In genomic region chr1:82153282-82153630, GRCh38 we compare ENCODE assay signal across 14 cellular contexts.
A peak's percentile ranks its signal among the peaks of the same experiment; 100 is the strongest.
DNase-seq lines count a peak whose midpoint lies in the region; ATAC-seq and TF ChIP-seq lines count a peak whose summit lies in the region.
"Had no signal": no experiment of that assay in that cellular context is flagged by ENCODE, and none has a peak within 500 bp of the region (broad histone marks: within the 10 kb centered on the region; RNA-seq: fewer than 3 reads in every experiment).

No MANE protein-coding gene starts in this region.

- peak; percentile 51 for ATAC-seq in GM19035 (IDR thresholded peaks at IDR 0.05; ENCODE audit: unreplicated experiment)
- peak; percentile 46 for ATAC-seq in HG02970 (IDR thresholded peaks at IDR 0.05; ENCODE audit: low FRiP score, unreplicated experiment)
- no peak for ATAC-seq in GM19455 (IDR thresholded peaks at IDR 0.05; ENCODE audit: unreplicated experiment)
- ATAC-seq: stimulated activated effector memory CD8-positive, alpha-beta T cell treated with anti-CD3 and anti-CD28 coated beads, Interleukin-12 subunit alpha, Interleukin-12 subunit beta, amount 100 ng/mL, for 72 hours had no signal

- CTCF ChIA-PET in BJ (lab: Yijun Ruan, JAX) = no interaction called here

- peaks cover 24% of the 10 kb centered on the region for H3K4me1 Mint-ChIP-seq in chondrocyte (ENCODE audit: low read depth)
- H3K4me1 Mint-ChIP-seq in activated T-helper 1 cell treated with anti-CD3 and anti-CD28 coated beads, Interleukin-12 subunit alpha, Interleukin-12 subunit beta, Interleukin-2, Interleukin-4 antibody, amounts not matched to agents 30 ng/mL and 10 ng/mL and 1 ng/mL, durations not matched to agents 14 hours and 24 hours and 36 hours (ENCODE audit: low read depth) = peaks cover 12% of the 10 kb centered on the region
- peaks cover 3% of the 10 kb centered on the region for H3K4me1 Mint-ChIP-seq in T-helper 2 cell treated with Interferon-gamma antibody and Interleukin-4, amounts not matched to agents 5 μg/mL and 100 μg/mL, for 36 hours (ENCODE audit: low read depth)
- H3K4me1 Mint-ChIP-seq: stimulated activated effector memory CD8-positive, alpha-beta T cell treated with anti-CD3 and anti-CD28 coated beads, Interleukin-12 subunit alpha, Interleukin-12 subunit beta, amount 100 ng/mL, for 72 hours had no signal

- H3K36me3 ChIP-seq in BJ (ENCODE audit: control insufficient read depth, insufficient read depth, low read length) = no peaks in the 10 kb centered on the region

- peak overlapping the region; percentile 52 for H3K27ac Mint-ChIP-seq in chondrocyte (ENCODE audit: unreplicated experiment)
- no peak overlapping the region for H3K27ac Mint-ChIP-seq in activated T-helper 1 cell treated with anti-CD3 and anti-CD28 coated beads, Interleukin-12 subunit alpha, Interleukin-12 subunit beta, Interleukin-2, Interleukin-4 antibody, amounts not matched to agents 30 ng/mL and 10 ng/mL and 1 ng/mL, durations not matched to agents 14 hours and 24 hours and 36 hours
- no peak overlapping the region for H3K27ac Mint-ChIP-seq in T-helper 2 cell treated with Interferon-gamma antibody and Interleukin-4, amounts not matched to agents 5 μg/mL and 100 μg/mL, for 36 hours
- H3K27ac Mint-ChIP-seq: stimulated activated effector memory CD8-positive, alpha-beta T cell treated with anti-CD3 and anti-CD28 coated beads, Interleukin-12 subunit alpha, Interleukin-12 subunit beta, amount 100 ng/mL, for 72 hours had no signal

- DNase-seq in BJ (ENCODE audit: low read depth) = peak; percentile 39
- DNase-seq in chondrocyte (ENCODE audit: low spot score) = no peak
- DNase-seq in activated T-helper 1 cell treated with anti-CD3 and anti-CD28 coated beads, Interleukin-12 subunit alpha, Interleukin-12 subunit beta, Interleukin-2, Interleukin-4 antibody, amounts not matched to agents 30 ng/mL and 10 ng/mL and 1 ng/mL, durations not matched to agents 14 hours and 24 hours and 36 hours (ENCODE audit: low spot score) = no peak
- DNase-seq in T-helper 2 cell treated with Interferon-gamma antibody and Interleukin-4, amounts not matched to agents 5 μg/mL and 100 μg/mL, for 36 hours (ENCODE audit: low spot score) = no peak
- no peak for DNase-seq in dermis blood vessel endothelial cell
- DNase-seq: DMS79; midbrain; NCI-H748 treated with DMSO at 0.1 percent for 48 hours; Right ventricle myocardium superior; stimulated activated CD4-positive, alpha-beta T cell treated with anti-CD3 and anti-CD28 coated beads, Interleukin-1b, Interleukin-23, amount 100 ng/mL, for 48 hours had no signal

- no peaks in the 10 kb centered on the region for H3K27me3 Mint-ChIP-seq in chondrocyte (ENCODE audit: low read depth)
- H3K27me3 Mint-ChIP-seq in activated T-helper 1 cell treated with anti-CD3 and anti-CD28 coated beads, Interleukin-12 subunit alpha, Interleukin-12 subunit beta, Interleukin-2, Interleukin-4 antibody, amounts not matched to agents 30 ng/mL and 10 ng/mL and 1 ng/mL, durations not matched to agents 14 hours and 24 hours and 36 hours (ENCODE audit: insufficient read depth) = peaks cover 4% of the 10 kb centered on the region
- H3K27me3 Mint-ChIP-seq in T-helper 2 cell treated with Interferon-gamma antibody and Interleukin-4, amounts not matched to agents 5 μg/mL and 100 μg/mL, for 36 hours (ENCODE audit: low read depth) = no peaks in the 10 kb centered on the region

- H3K4me3 Mint-ChIP-seq in chondrocyte (ENCODE audit: unreplicated experiment) = no peak overlapping the region
- H3K4me3 Mint-ChIP-seq in activated T-helper 1 cell treated with anti-CD3 and anti-CD28 coated beads, Interleukin-12 subunit alpha, Interleukin-12 subunit beta, Interleukin-2, Interleukin-4 antibody, amounts not matched to agents 30 ng/mL and 10 ng/mL and 1 ng/mL, durations not matched to agents 14 hours and 24 hours and 36 hours = no peak overlapping the region
- H3K4me3 Mint-ChIP-seq in T-helper 2 cell treated with Interferon-gamma antibody and Interleukin-4, amounts not matched to agents 5 μg/mL and 100 μg/mL, for 36 hours = no peak overlapping the region
- H3K4me3 Mint-ChIP-seq: stimulated activated effector memory CD8-positive, alpha-beta T cell treated with anti-CD3 and anti-CD28 coated beads, Interleukin-12 subunit alpha, Interleukin-12 subunit beta, amount 100 ng/mL, for 72 hours had no signal

- H3K9me3 Mint-ChIP-seq in chondrocyte (ENCODE audit: low read depth) = no peaks in the 10 kb centered on the region
- no peaks in the 10 kb centered on the region for H3K9me3 Mint-ChIP-seq in activated T-helper 1 cell treated with anti-CD3 and anti-CD28 coated beads, Interleukin-12 subunit alpha, Interleukin-12 subunit beta, Interleukin-2, Interleukin-4 antibody, amounts not matched to agents 30 ng/mL and 10 ng/mL and 1 ng/mL, durations not matched to agents 14 hours and 24 hours and 36 hours
- H3K9me3 Mint-ChIP-seq in T-helper 2 cell treated with Interferon-gamma antibody and Interleukin-4, amounts not matched to agents 5 μg/mL and 100 μg/mL, for 36 hours = no peaks in the 10 kb centered on the region

- no peaks in the 10 kb centered on the region for H3K36me3 Mint-ChIP-seq in chondrocyte (ENCODE audit: low read depth)
- no peaks in the 10 kb centered on the region for H3K36me3 Mint-ChIP-seq in activated T-helper 1 cell treated with anti-CD3 and anti-CD28 coated beads, Interleukin-12 subunit alpha, Interleukin-12 subunit beta, Interleukin-2, Interleukin-4 antibody, amounts not matched to agents 30 ng/mL and 10 ng/mL and 1 ng/mL, durations not matched to agents 14 hours and 24 hours and 36 hours (ENCODE audit: low read depth)
- H3K36me3 Mint-ChIP-seq in T-helper 2 cell treated with Interferon-gamma antibody and Interleukin-4, amounts not matched to agents 5 μg/mL and 100 μg/mL, for 36 hours (ENCODE audit: low read depth) = no peaks in the 10 kb centered on the region
- H3K36me3 Mint-ChIP-seq: stimulated activated effector memory CD8-positive, alpha-beta T cell treated with anti-CD3 and anti-CD28 coated beads, Interleukin-12 subunit alpha, Interleukin-12 subunit beta, amount 100 ng/mL, for 72 hours had no signal

- H3K27me3 ChIP-seq in BJ (ENCODE audit: control insufficient read depth, insufficient read depth, low read length) = no peaks in the 10 kb centered on the region

- TF ChIP-seq CTCF in BJ (IDR thresholded peaks at IDR 0.05; ENCODE audit: insufficient read depth, low read depth, low read length) (no peak), chondrocyte (IDR thresholded peaks at IDR 0.05) (no peak)

- intact Hi-C loops in activated T-helper 1 cell treated with anti-CD3 and anti-CD28 coated beads, Interleukin-12 subunit alpha, Interleukin-12 subunit beta, Interleukin-2, Interleukin-4 antibody, amounts not matched to agents 30 ng/mL and 10 ng/mL and 1 ng/mL, durations not matched to agents 14 hours and 24 hours and 36 hours (cut with micrococcal nuclease) = no loop called here

- no peak overlapping the region for H3K4me3 ChIP-seq in BJ (ENCODE audit: low read depth, low read length)

- POLR2A ChIA-PET in BJ (lab: Charles Lee) = no interaction called here
